Comparison of ENCODE assay signal across 1 cellular context in the genomic region with DNA sequence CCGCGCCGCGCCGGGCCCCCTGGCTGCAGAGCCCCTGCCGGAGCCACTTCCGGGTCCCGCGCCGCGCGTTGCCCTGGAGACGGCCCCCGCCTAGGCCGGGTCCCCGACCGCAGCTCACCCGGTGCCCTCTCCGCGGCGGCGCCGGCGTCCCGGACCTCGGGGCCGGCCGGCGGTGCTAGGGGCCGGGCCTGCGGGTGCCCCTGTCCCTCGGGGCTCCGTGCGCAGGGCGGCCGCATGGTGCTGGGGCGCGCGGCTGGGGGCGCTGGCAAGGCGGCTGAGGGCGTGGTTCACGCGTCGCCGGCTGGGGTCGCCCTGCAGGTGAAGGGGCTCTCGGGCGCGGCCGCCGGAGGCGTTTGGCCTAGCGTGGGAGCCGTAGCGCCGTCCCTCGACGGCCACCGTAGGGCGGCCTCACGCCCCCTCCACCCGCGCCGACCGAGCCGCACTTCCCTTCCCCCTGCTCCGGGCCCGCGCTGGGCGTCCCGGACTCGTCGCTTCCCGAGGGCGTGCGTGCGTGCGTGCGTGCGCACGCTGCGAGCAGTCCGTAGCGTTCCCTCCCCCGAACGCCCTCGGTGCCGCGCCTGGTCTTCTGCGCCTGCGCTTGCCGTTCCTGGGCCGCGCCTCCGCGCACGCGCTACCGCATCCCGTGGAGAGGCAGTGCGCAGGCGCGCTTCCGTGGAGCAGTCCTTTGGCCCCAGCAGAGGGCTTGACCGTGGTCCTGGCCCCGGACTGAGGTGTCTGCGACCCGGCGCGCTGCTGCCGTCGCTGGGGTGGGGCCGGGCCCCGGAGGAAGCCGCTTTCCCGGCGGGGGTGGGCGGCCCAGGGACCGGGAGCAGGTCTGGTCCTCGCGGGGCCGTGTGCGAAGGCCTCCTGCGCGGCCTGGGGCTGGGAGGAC.
TF ChIP-seq lines count a peak whose summit lies in the region.

A gene with protein sequence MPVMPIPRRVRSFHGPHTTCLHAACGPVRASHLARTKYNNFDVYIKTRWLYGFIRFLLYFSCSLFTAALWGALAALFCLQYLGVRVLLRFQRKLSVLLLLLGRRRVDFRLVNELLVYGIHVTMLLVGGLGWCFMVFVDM (minus strand): TSS at position 509 of the 892 bp plus-strand sequence. CDS start 1,975 bp downstream, outside the sequence.

TF ChIP-seq in K562, 482 proteins besides CTCF, POLR2A, EP300 and RAD21 (continued from another document and continues in another):
- TF ChIP-seq, protein P1, sequence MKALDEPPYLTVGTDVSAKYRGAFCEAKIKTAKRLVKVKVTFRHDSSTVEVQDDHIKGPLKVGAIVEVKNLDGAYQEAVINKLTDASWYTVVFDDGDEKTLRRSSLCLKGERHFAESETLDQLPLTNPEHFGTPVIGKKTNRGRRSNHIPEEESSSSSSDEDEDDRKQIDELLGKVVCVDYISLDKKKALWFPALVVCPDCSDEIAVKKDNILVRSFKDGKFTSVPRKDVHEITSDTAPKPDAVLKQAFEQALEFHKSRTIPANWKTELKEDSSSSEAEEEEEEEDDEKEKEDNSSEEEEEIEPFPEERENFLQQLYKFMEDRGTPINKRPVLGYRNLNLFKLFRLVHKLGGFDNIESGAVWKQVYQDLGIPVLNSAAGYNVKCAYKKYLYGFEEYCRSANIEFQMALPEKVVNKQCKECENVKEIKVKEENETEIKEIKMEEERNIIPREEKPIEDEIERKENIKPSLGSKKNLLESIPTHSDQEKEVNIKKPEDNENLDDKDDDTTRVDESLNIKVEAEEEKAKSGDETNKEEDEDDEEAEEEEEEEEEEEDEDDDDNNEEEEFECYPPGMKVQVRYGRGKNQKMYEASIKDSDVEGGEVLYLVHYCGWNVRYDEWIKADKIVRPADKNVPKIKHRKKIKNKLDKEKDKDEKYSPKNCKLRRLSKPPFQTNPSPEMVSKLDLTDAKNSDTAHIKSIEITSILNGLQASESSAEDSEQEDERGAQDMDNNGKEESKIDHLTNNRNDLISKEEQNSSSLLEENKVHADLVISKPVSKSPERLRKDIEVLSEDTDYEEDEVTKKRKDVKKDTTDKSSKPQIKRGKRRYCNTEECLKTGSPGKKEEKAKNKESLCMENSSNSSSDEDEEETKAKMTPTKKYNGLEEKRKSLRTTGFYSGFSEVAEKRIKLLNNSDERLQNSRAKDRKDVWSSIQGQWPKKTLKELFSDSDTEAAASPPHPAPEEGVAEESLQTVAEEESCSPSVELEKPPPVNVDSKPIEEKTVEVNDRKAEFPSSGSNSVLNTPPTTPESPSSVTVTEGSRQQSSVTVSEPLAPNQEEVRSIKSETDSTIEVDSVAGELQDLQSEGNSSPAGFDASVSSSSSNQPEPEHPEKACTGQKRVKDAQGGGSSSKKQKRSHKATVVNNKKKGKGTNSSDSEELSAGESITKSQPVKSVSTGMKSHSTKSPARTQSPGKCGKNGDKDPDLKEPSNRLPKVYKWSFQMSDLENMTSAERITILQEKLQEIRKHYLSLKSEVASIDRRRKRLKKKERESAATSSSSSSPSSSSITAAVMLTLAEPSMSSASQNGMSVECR (CRISPR knock-in tag; IDR thresholded peaks at IDR 0.05), result peak; percentile 93
- TF ChIP-seq TEAD4 (IDR thresholded peaks at IDR 0.05; ENCODE audit: low read length) (peak; percentile 38; the same call in 1 of the 2 replicates), TEAD4 (CRISPR knock-in tag; IDR thresholded peaks at IDR 0.05; ENCODE audit: borderline replicate concordance) (no peak), FUS (optimal IDR thresholded peaks at IDR 0.05; ENCODE audit: low read depth, low read length) (peak; percentile 44), CHCHD3 (CRISPR knock-in tag; IDR thresholded peaks at IDR 0.05) (no peak), MTA3 (IDR thresholded peaks at IDR 0.05; ENCODE audit: borderline replicate concordance) (peak; percentile 99), BCOR (IDR thresholded peaks at IDR 0.05) (no peak), SIN3B (IDR thresholded peaks at IDR 0.05; ENCODE audit: low read depth) (peak; percentile 86; the same call in 1 of the 2 replicates), SAP30 (IDR thresholded peaks at IDR 0.05; ENCODE audit: borderline replicate concordance, insufficient read depth, low read depth, low read length, poor library complexity, severe bottlenecking) (peak; percentile 77), HDAC6 (IDR thresholded peaks at IDR 0.05; ENCODE audit: low read depth, low read length) (no peak), TBP (optimal IDR thresholded peaks at IDR 0.05; ENCODE audit: low read depth, low read length) (peak; percentile 65), KLF1 (tag; IDR thresholded peaks at IDR 0.05) (peak; percentile 72; the same call in 1 of the 2 replicates), ZNF212 (CRISPR knock-in tag; IDR thresholded peaks at IDR 0.05) (no peak), RBFOX2 (IDR thresholded peaks at IDR 0.05; ENCODE audit: low read depth, low read length) (peak; percentile 84), PCBP1 (IDR thresholded peaks at IDR 0.05; ENCODE audit: low read depth, low read length, poor library complexity, severe bottlenecking) (peak; percentile 57), CHD1 (IDR thresholded peaks at IDR 0.05; ENCODE audit: low read length) (peak; percentile 74), ELF4 (CRISPR knock-in tag; IDR thresholded peaks at IDR 0.05) (no peak), RNF2 (IDR thresholded peaks at IDR 0.05) (peak; percentile 57; the same call in 1 of the 2 replicates), ZBED1 (IDR thresholded peaks at IDR 0.05) (0 out of 2 replicates have a peak, but pooled peaks have one; percentile 50), HDAC3 (IDR thresholded peaks at IDR 0.05; ENCODE audit: borderline replicate concordance, partially characterized antibody) (no peak), ZNF3 (CRISPR knock-in tag; IDR thresholded peaks at IDR 0.05) (no peak), ZBTB7A (IDR thresholded peaks at IDR 0.05; ENCODE audit: borderline replicate concordance, control insufficient read depth, low read depth, low read length) (peak; percentile 93), PHF8 (IDR thresholded peaks at IDR 0.05; ENCODE audit: borderline replicate concordance, low read length) (peak; percentile 79; the same call in 1 of the 2 replicates), NFE2 (IDR thresholded peaks at IDR 0.05; ENCODE audit: low read depth) (no peak), ATF1 (CRISPR knock-in tag; IDR thresholded peaks at IDR 0.05) (no peak), ATF1 (tag; IDR thresholded peaks at IDR 0.05) (peak; percentile 86), POLR2G (IDR thresholded peaks at IDR 0.05; ENCODE audit: low read depth, low read length) (peak; percentile 90)
- TF ChIP-seq, protein P2, sequence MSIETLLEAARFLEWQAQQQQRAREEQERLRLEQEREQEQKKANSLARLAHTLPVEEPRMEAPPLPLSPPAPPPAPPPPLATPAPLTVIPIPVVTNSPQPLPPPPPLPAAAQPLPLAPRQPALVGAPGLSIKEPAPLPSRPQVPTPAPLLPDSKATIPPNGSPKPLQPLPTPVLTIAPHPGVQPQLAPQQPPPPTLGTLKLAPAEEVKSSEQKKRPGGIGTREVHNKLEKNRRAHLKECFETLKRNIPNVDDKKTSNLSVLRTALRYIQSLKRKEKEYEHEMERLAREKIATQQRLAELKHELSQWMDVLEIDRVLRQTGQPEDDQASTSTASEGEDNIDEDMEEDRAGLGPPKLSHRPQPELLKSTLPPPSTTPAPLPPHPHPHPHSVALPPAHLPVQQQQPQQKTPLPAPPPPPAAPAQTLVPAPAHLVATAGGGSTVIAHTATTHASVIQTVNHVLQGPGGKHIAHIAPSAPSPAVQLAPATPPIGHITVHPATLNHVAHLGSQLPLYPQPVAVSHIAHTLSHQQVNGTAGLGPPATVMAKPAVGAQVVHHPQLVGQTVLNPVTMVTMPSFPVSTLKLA (conservative IDR thresholded peaks at IDR 0.05), result peak; percentile 76 to 93
- TF ChIP-seq, protein P3, sequence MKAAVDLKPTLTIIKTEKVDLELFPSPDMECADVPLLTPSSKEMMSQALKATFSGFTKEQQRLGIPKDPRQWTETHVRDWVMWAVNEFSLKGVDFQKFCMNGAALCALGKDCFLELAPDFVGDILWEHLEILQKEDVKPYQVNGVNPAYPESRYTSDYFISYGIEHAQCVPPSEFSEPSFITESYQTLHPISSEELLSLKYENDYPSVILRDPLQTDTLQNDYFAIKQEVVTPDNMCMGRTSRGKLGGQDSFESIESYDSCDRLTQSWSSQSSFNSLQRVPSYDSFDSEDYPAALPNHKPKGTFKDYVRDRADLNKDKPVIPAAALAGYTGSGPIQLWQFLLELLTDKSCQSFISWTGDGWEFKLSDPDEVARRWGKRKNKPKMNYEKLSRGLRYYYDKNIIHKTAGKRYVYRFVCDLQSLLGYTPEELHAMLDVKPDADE (conservative IDR thresholded peaks at IDR 0.05; ENCODE audit: control insufficient read depth, low read depth, low read length), result peak; percentile 31; the same call in 1 of the 2 replicates
- TF ChIP-seq, protein P4, sequence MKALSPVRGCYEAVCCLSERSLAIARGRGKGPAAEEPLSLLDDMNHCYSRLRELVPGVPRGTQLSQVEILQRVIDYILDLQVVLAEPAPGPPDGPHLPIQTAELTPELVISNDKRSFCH (CRISPR knock-in tag; IDR thresholded peaks at IDR 0.05), result no peak
- TF ChIP-seq, protein P4 (tag; IDR thresholded peaks at IDR 0.05), result peak; percentile 73; the same call in 1 of the 2 replicates
- TF ChIP-seq, protein P5, sequence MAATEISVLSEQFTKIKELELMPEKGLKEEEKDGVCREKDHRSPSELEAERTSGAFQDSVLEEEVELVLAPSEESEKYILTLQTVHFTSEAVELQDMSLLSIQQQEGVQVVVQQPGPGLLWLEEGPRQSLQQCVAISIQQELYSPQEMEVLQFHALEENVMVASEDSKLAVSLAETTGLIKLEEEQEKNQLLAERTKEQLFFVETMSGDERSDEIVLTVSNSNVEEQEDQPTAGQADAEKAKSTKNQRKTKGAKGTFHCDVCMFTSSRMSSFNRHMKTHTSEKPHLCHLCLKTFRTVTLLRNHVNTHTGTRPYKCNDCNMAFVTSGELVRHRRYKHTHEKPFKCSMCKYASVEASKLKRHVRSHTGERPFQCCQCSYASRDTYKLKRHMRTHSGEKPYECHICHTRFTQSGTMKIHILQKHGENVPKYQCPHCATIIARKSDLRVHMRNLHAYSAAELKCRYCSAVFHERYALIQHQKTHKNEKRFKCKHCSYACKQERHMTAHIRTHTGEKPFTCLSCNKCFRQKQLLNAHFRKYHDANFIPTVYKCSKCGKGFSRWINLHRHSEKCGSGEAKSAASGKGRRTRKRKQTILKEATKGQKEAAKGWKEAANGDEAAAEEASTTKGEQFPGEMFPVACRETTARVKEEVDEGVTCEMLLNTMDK (IDR thresholded peaks at IDR 0.05; ENCODE audit: borderline replicate concordance, insufficient read depth, low read depth, low read length, poor library complexity, severe bottlenecking), result peak; percentile 75
- TF ChIP-seq, protein P6, sequence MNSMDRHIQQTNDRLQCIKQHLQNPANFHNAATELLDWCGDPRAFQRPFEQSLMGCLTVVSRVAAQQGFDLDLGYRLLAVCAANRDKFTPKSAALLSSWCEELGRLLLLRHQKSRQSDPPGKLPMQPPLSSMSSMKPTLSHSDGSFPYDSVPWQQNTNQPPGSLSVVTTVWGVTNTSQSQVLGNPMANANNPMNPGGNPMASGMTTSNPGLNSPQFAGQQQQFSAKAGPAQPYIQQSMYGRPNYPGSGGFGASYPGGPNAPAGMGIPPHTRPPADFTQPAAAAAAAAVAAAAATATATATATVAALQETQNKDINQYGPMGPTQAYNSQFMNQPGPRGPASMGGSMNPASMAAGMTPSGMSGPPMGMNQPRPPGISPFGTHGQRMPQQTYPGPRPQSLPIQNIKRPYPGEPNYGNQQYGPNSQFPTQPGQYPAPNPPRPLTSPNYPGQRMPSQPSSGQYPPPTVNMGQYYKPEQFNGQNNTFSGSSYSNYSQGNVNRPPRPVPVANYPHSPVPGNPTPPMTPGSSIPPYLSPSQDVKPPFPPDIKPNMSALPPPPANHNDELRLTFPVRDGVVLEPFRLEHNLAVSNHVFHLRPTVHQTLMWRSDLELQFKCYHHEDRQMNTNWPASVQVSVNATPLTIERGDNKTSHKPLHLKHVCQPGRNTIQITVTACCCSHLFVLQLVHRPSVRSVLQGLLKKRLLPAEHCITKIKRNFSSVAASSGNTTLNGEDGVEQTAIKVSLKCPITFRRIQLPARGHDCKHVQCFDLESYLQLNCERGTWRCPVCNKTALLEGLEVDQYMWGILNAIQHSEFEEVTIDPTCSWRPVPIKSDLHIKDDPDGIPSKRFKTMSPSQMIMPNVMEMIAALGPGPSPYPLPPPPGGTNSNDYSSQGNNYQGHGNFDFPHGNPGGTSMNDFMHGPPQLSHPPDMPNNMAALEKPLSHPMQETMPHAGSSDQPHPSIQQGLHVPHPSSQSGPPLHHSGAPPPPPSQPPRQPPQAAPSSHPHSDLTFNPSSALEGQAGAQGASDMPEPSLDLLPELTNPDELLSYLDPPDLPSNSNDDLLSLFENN (IDR thresholded peaks at IDR 0.05; ENCODE audit: low read depth in 2 of 2, low read length in 2 of 2), result peak in 1 of 2 experiments; percentile 10; a peak in 1 of 4 replicates
- TF ChIP-seq, protein P7, sequence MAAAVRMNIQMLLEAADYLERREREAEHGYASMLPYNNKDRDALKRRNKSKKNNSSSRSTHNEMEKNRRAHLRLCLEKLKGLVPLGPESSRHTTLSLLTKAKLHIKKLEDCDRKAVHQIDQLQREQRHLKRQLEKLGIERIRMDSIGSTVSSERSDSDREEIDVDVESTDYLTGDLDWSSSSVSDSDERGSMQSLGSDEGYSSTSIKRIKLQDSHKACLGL (CRISPR knock-in tag; IDR thresholded peaks at IDR 0.05; ENCODE audit: borderline replicate concordance, poor library complexity, severe bottlenecking), result peak; percentile 17
- TF ChIP-seq, protein P8, sequence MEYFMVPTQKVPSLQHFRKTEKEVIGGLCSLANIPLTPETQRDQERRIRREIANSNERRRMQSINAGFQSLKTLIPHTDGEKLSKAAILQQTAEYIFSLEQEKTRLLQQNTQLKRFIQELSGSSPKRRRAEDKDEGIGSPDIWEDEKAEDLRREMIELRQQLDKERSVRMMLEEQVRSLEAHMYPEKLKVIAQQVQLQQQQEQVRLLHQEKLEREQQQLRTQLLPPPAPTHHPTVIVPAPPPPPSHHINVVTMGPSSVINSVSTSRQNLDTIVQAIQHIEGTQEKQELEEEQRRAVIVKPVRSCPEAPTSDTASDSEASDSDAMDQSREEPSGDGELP (CRISPR knock-in tag; IDR thresholded peaks at IDR 0.05; ENCODE audit: borderline replicate concordance), result peak; percentile 66; the same call in 1 of the 2 replicates
